Comparison of ENCODE assay signal across 11 cellular contexts in the genomic region with DNA sequence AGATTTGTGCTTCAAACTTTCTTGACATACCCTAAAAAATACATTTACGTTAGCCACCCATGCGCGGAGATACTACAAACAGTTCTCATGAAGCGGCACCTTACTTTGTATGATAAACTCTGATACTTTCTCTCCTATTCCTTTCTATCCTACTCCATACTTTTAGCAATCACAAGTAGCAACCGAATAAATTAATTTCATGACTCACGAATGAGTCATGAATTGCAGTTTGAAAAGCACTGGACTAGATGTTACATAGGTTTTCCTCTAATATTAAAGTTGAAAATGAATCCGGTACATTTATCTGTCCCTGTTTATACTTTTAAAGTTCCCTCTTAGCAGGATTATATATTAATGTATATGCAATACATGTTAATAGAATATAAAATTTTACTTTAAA.
A peak's percentile ranks its signal among the peaks of the same experiment; 100 is the strongest.
DNase-seq lines count a peak whose midpoint lies in the region; ATAC-seq, FAIRE-seq and TF ChIP-seq lines count a peak whose summit lies in the region.
"Had no signal": no experiment of that assay in that cellular context is flagged by ENCODE, and none has a peak within 500 bp of the region (broad histone marks: within the 10 kb centered on the region; RNA-seq: fewer than 3 reads in every experiment).

No MANE protein-coding gene starts in this region.

- TF ChIP-seq CTCF in K562 (IDR thresholded peaks at IDR 0.05 in 2 of 3, conservative IDR thresholded peaks at IDR 0.05 in 1 of 3; ENCODE audit: insufficient read depth in 2 of 3, low read depth in 1 of 3, low read length in 3 of 3) (no peak), type B pancreatic cell (conservative IDR thresholded peaks at IDR 0.05) (no peak)

- POLR2A ChIA-PET in K562 (lab: Yijun Ruan, JAX) = interaction anchor here (1.2 kb wide), 1 partner anchor 12 kb away, joined by 3 read pairs; no protein-coding TSS in a partner anchor

- H3K4me1 Mint-ChIP-seq in type B pancreatic cell (ENCODE audit: unreplicated experiment) = peaks cover 60% of the 10 kb centered on the region

- WGBS in K562 (ENCODE audit: insufficient coverage, low coverage, missing lambda C conversion rate) = 73% methylated on average over 7 of the region's 7 CpGs

- H3K27me3 ChIP-seq in HUES48 (ENCODE audit: control insufficient read depth, insufficient read depth, low read length) = no peaks in the 10 kb centered on the region
- H3K27me3 ChIP-seq in K562 (ENCODE audit: control insufficient read depth in 2 of 2, insufficient read depth in 2 of 2, low read length in 2 of 2) = no peaks in the 10 kb centered on the region

- intact Hi-C loops in K562 (cut with micrococcal nuclease) = no loop called here

- TF ChIP-seq RAD21 in K562 (CRISPR knock-in tag; conservative IDR thresholded peaks at IDR 0.05 in 1 of 2, IDR thresholded peaks at IDR 0.05 in 1 of 2) = no peak

- no peaks in the 10 kb centered on the region for H3K9me3 ChIP-seq in HUES48 (ENCODE audit: control insufficient read depth, insufficient read depth, low read length)
- no peaks in the 10 kb centered on the region for H3K9me3 ChIP-seq in K562 (replicated peaks; ENCODE audit: control insufficient read depth, insufficient read depth, low read depth, low read length)

- no peaks in the 10 kb centered on the region for H3K79me2 ChIP-seq in K562 (ENCODE audit: control insufficient read depth, insufficient read depth, low read length)

- no peak for TF ChIP-seq EP300 in K562 (IDR thresholded peaks at IDR 0.05; ENCODE audit: low read length)

- in situ Hi-C loops in K562 (cut with MboI) = no loop called here

- H3K4me3 Mint-ChIP-seq in type B pancreatic cell = no peak overlapping the region
- H3K4me3 Mint-ChIP-seq: activated CD4-positive, alpha-beta T cell treated with anti-CD3 and anti-CD28 coated beads for 36 hours; activated naive CD8-positive, alpha-beta T cell treated with anti-CD3 and anti-CD28 coated beads, Interleukin-2, amount 50 U/mL, for 24 hours had no signal

- TF ChIP-seq POLR2A in K562 (conservative IDR thresholded peaks at IDR 0.05) = no peak

- DNase-seq in K562 (ENCODE audit: extremely low read depth in 1 of 4, low spot score in 3 of 4) = no peak
- no peak for DNase-seq in type B pancreatic cell (ENCODE audit: extremely low spot score, unreplicated experiment)
- no peak for DNase-seq in activated naive CD4-positive, alpha-beta T cell treated with anti-CD3 and anti-CD28 coated beads, Interleukin-2, amount 50 U/mL, for 16 hours
- no peak for DNase-seq in effector CD8-positive, alpha-beta T cell (lab: John Stamatoyannopoulos, UW)
- no peak for DNase-seq in NCI-H510A treated with DMSO at 0.1 percent for 48 hours (lab: John Stamatoyannopoulos, UW)
- DNase-seq: activated CD4-positive, alpha-beta T cell treated with anti-CD3 and anti-CD28 coated beads for 36 hours; activated naive CD8-positive, alpha-beta T cell treated with anti-CD3 and anti-CD28 coated beads, Interleukin-2, amount 50 U/mL, for 24 hours; NCI-H146; SHP77 had no signal

- CTCF ChIA-PET in K562 (lab: Yijun Ruan, JAX; ENCODE audit: low intra/inter-chr PET ratio) = no interaction called here

- H3K4me3 ChIP-seq in HUES48 (ENCODE audit: low read depth, low read length) = no peak overlapping the region
- H3K4me3 ChIP-seq in K562 = no peak overlapping the region

- H3K27me3 Mint-ChIP-seq in type B pancreatic cell = no peaks in the 10 kb centered on the region
- H3K27me3 Mint-ChIP-seq: activated CD4-positive, alpha-beta T cell treated with anti-CD3 and anti-CD28 coated beads for 36 hours; activated naive CD8-positive, alpha-beta T cell treated with anti-CD3 and anti-CD28 coated beads, Interleukin-2, amount 50 U/mL, for 24 hours had no signal

- no TSS peak for BruUV-seq in K562 (replicated peaks; lab: Mats Ljungman, UMichigan)

- H3K9me3 Mint-ChIP-seq in type B pancreatic cell = peaks cover 4% of the 10 kb centered on the region

- H3K9ac ChIP-seq in HUES48 (ENCODE audit: low read depth, low read length) (no peak overlapping the region; the same call in 1 of the 2 replicates), K562 (ENCODE audit: insufficient read depth in 1 of 2, low read depth in 2 of 2, low read length in 2 of 2) (no peak overlapping the region)

- H3K27ac ChIP-seq in HUES48 (ENCODE audit: low read depth, low read length) (peak overlapping the region; percentile 69), K562 (ENCODE audit: extremely low read depth, low read depth, low read length) (no peak overlapping the region)

- FAIRE-seq in K562 (lab: Jason Lieb, UNC) (no peak), islet of Langerhans (lab: Jason Lieb, UNC) (peak; percentile 92)

- no peak overlapping the region for H2AFZ ChIP-seq in K562 (ENCODE audit: low read depth, low read length)

- H3K36me3 Mint-ChIP-seq in type B pancreatic cell = no peaks in the 10 kb centered on the region

- H3K9me1 ChIP-seq in K562 (ENCODE audit: control insufficient read depth, insufficient read depth, low read length) = no peaks in the 10 kb centered on the region

- peak overlapping the region; percentile 73 for H3K27ac Mint-ChIP-seq in type B pancreatic cell

- H3K4me2 ChIP-seq in K562 (ENCODE audit: insufficient read depth, low read length) = no peak overlapping the region

- H4K20me1 ChIP-seq in K562 (replicated peaks; ENCODE audit: control insufficient read depth, insufficient read depth, low read length) = no peaks in the 10 kb centered on the region

- H3K4me1 ChIP-seq in HUES48 (ENCODE audit: control insufficient read depth, insufficient read depth, low read length) (peaks cover 20% of the 10 kb centered on the region), K562 (replicated peaks in 1 of 2; ENCODE audit: control insufficient read depth in 2 of 2, insufficient read depth in 2 of 2, low read length in 2 of 2) (no peaks in the 10 kb centered on the region; a peak in 2 of 5 replicates)

- H3K36me3 ChIP-seq in HUES48 (ENCODE audit: control insufficient read depth, insufficient read depth, low read length) (no peaks in the 10 kb centered on the region), K562 (ENCODE audit: control insufficient read depth, insufficient read depth, low read length) (no peaks in the 10 kb centered on the region)

- ATAC-seq in K562 = no peak

TF ChIP-seq in K562, 482 proteins besides CTCF, POLR2A, EP300 and RAD21:
- TF ChIP-seq ZBTB2 (IDR thresholded peaks at IDR 0.05) = no peak
- no peak for TF ChIP-seq SIN3B (IDR thresholded peaks at IDR 0.05; ENCODE audit: low read depth)
- TF ChIP-seq KDM2B (CRISPR knock-in tag; IDR thresholded peaks at IDR 0.05) = no peak
- TF ChIP-seq JUND (IDR thresholded peaks at IDR 0.05; ENCODE audit: borderline replicate concordance, low read depth, low read length) = peak; percentile 53; the same call in 1 of the 2 replicates
- no peak for TF ChIP-seq JUND (tag; IDR thresholded peaks at IDR 0.05; ENCODE audit: borderline replicate concordance, low read depth, low read length)
- TF ChIP-seq NFIC (IDR thresholded peaks at IDR 0.05) = no peak
- no peak for TF ChIP-seq L3MBTL2 (IDR thresholded peaks at IDR 0.05)
- TF ChIP-seq ZBTB12 (CRISPR knock-in tag; IDR thresholded peaks at IDR 0.05) = no peak
- TF ChIP-seq ZNF175 (CRISPR knock-in tag; IDR thresholded peaks at IDR 0.05; ENCODE audit: low read depth) = peak; percentile 33; the same call in 1 of the 2 replicates
- no peak for TF ChIP-seq SPI1 (IDR thresholded peaks at IDR 0.05; ENCODE audit: borderline replicate concordance, low read depth, low read length)
- peak; percentile 71 for TF ChIP-seq FOSL1 (tag; conservative IDR thresholded peaks at IDR 0.05)
- no peak for TF ChIP-seq ZNF511 (CRISPR knock-in tag; IDR thresholded peaks at IDR 0.05)
- TF ChIP-seq ATF3 (IDR thresholded peaks at IDR 0.05) = peak; percentile 71
- no peak for TF ChIP-seq ATF3 (CRISPR knock-in tag; conservative IDR thresholded peaks at IDR 0.05)
- TF ChIP-seq MYBL2 (IDR thresholded peaks at IDR 0.05; ENCODE audit: low read depth) = no peak
- TF ChIP-seq MYBL2 (CRISPR knock-in tag; IDR thresholded peaks at IDR 0.05; ENCODE audit: borderline replicate concordance) = no peak
- peak; percentile 52; the same call in 1 of the 2 replicates for TF ChIP-seq JUN (IDR thresholded peaks at IDR 0.05; ENCODE audit: borderline replicate concordance, low read depth, low read length)
- TF ChIP-seq JUN (CRISPR knock-in tag; IDR thresholded peaks at IDR 0.05; ENCODE audit: borderline replicate concordance) = no peak
TF ChIP-seq in K562: peak in this region for 5.
